ENCODE assay signal across 2 cellular contexts in genomic region chr2:86434290-86434689, GRCh38.
TF ChIP-seq lines count a peak whose summit lies in the region.

No MANE protein-coding gene starts in this region.

TF ChIP-seq in HepG2, 621 proteins besides CTCF, POLR2A, EP300 and RAD21:
- no peak for TF ChIP-seq LBX2 (CRISPR knock-in tag; IDR thresholded peaks at IDR 0.05; ENCODE audit: borderline replicate concordance)
- TF ChIP-seq RXRA (CRISPR knock-in tag; IDR thresholded peaks at IDR 0.05): no peak
- peak; percentile 91 to 96 for TF ChIP-seq MAFK (conservative IDR thresholded peaks at IDR 0.05 in 1 of 2, IDR thresholded peaks at IDR 0.05 in 1 of 2; ENCODE audit: low read length in 2 of 2)
- peak; percentile 93 for TF ChIP-seq MAFF (IDR thresholded peaks at IDR 0.05; ENCODE audit: low read depth, low read length)
TF ChIP-seq in HepG2: peak in this region for 2.

TF ChIP-seq in K562, 482 proteins besides CTCF, POLR2A, EP300 and RAD21:
- TF ChIP-seq C11orf30 (IDR thresholded peaks at IDR 0.05; ENCODE audit: low read depth) (peak; percentile 83), MAFK (IDR thresholded peaks at IDR 0.05; ENCODE audit: low read length) (peak; percentile 83), ELK1 (CRISPR knock-in tag; IDR thresholded peaks at IDR 0.05) (no peak), ZNF316 (IDR thresholded peaks at IDR 0.05) (peak; percentile 90), DACH1 (IDR thresholded peaks at IDR 0.05; ENCODE audit: partially characterized antibody) (no peak), RBM14 (IDR thresholded peaks at IDR 0.05; ENCODE audit: borderline replicate concordance, insufficient read depth, low read depth, low read length) (no peak), PKNOX1 (IDR thresholded peaks at IDR 0.05) (no peak), MAFG (tag; conservative IDR thresholded peaks at IDR 0.05) (peak; percentile 61), MAFF (IDR thresholded peaks at IDR 0.05; ENCODE audit: low read length) (peak; percentile 77; the same call in 1 of the 2 replicates), FOXP1 (CRISPR knock-in tag; IDR thresholded peaks at IDR 0.05) (no peak)
